In the genomic region with DNA sequence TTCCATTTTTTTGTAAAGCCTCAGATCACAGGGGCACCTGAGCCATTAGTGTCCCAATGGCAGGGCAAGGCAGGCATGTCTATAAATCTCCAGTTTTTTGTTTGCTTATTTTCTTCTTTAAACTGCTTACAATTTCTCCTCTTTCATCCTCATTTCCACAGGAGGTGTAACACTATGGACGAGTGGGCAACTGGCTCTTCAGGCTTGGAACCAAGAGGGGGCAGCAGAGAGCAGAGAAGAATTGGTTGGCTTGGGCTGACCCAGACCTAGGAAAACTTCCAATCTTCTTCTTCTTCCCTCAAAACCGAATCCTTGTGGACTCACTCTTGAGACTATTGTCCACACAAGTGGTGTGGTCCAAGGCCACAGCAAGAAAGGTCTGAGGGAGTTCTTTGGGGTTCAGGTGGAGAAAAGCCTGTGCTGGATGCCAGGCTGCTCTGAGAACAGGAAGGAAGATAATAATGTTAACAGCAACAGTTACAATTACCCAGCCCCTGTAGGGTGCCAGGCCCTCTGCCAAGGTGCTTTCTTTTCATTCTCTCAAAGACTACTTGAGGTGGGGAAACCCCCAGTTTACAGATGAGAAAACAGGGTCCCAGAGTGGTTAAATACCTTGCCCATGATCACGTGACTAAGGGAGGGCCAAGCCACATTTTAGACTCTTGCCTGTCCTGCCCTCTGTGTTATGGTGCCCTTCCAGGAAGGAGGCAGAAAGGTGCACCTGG, we compare ENCODE assay signal across 8 cellular contexts.
DNase-seq lines count a peak whose midpoint lies in the region; ATAC-seq and TF ChIP-seq lines count a peak whose summit lies in the region.

No MANE protein-coding gene starts in this region.

- dilution Hi-C loops in IMR-90 (cut with HindIII; ENCODE audit: low sequenced_read_pairs, unreplicated experiment): no loop called here

- CTCF ChIA-PET in IMR-90 (lab: Yijun Ruan, JAX): interaction anchor here (1.3 kb wide), 1 partner anchor 252 kb away, joined by 3 read pairs; no protein-coding TSS in a partner anchor

- H3K4me3 ChIP-seq in DND-41 (ENCODE audit: low read depth in 1 of 2, low read length in 2 of 2): no peak overlapping the region
- H3K4me3 ChIP-seq in IMR-90 (ENCODE audit: insufficient read depth, low read depth, low read length): no peak overlapping the region

- H3K9ac ChIP-seq in DND-41 (ENCODE audit: low read depth, low read length) (no peak overlapping the region), IMR-90 (ENCODE audit: low read depth, low read length) (no peak overlapping the region)

- DNase-seq in DND-41 (peak; percentile 55), IMR-90 (peak; percentile 50), SKM-1 treated with dmso at 0.1 percent for 144 hours (lab: John Stamatoyannopoulos, UW; ENCODE audit: unreplicated experiment) (peak; percentile 34), cerebellum (ENCODE audit: low spot score) (peak; percentile 48), left lobe of liver (ENCODE audit: low spot score) (peak; percentile 64)
- DNase-seq in stimulated activated CD8-positive, alpha-beta memory T cell treated with anti-CD3 and anti-CD28 coated beads, Interleukin-12 subunit alpha, Interleukin-12 subunit beta, amount 100 ng/mL, for 1 hour (ENCODE audit: low read depth): peak; percentile 5

- no peak overlapping the region for H2BK15ac ChIP-seq in IMR-90 (ENCODE audit: low read depth, low read length)

- no peak overlapping the region for H3K14ac ChIP-seq in IMR-90 (replicated peaks; ENCODE audit: low read depth, low read length)

- POLR2A ChIA-PET in IMR-90 (lab: Charles Lee; ENCODE audit: unreplicated experiment): no interaction called here

- H3K9me3 ChIP-seq in DND-41 (ENCODE audit: insufficient read depth, low read length, severe bottlenecking): no peaks in the 10 kb centered on the region
- H3K9me3 ChIP-seq in IMR-90 (ENCODE audit: control insufficient read depth, insufficient read depth, low read length): no peaks in the 10 kb centered on the region

- no peak overlapping the region for H2BK120ac ChIP-seq in IMR-90 (ENCODE audit: low read depth, low read length)

- no peaks in the 10 kb centered on the region for H3K9me1 ChIP-seq in IMR-90 (ENCODE audit: insufficient read depth, low read length)

- H2AK5ac ChIP-seq in IMR-90 (ENCODE audit: low read depth, low read length): no peak overlapping the region

- no peak overlapping the region for H4K91ac ChIP-seq in IMR-90 (ENCODE audit: insufficient read depth, low read depth, low read length)

- no peaks in the 10 kb centered on the region for H3K79me2 ChIP-seq in DND-41 (ENCODE audit: insufficient read depth, low read length)

- WGBS in IMR-90 (ENCODE audit: extremely low coverage in 2 of 2, insufficient read length in 1 of 2), 2 experiments: no CpG with 5 or more reads among the region's 3 CpGs

- in situ Hi-C loops in IMR-90 (cut with MboI; ENCODE audit: low sequenced_read_pairs): loop anchor here (10.0 to 25.0 kb wide), 3 partner anchors 433 to 826 kb away; no protein-coding TSS in a partner anchor

- H3K18ac ChIP-seq in IMR-90 (ENCODE audit: low read depth, low read length): no peak overlapping the region

- H4K20me1 ChIP-seq in DND-41 (ENCODE audit: insufficient read depth, low read length): 0 out of 2 replicates have a peak, but pooled peaks cover 4% of the 10 kb centered on the region
- no peaks in the 10 kb centered on the region for H4K20me1 ChIP-seq in IMR-90 (ENCODE audit: insufficient read depth, low read length)

- no peak overlapping the region for H4K8ac ChIP-seq in IMR-90 (ENCODE audit: low read depth in 2 of 2, low read length in 2 of 2)

- no TSS peak for BruUV-seq in IMR-90 (replicated peaks; lab: Mats Ljungman, UMichigan)

- H3K79me1 ChIP-seq in IMR-90 (ENCODE audit: low read depth in 1 of 2, low read length in 2 of 2): no peaks in the 10 kb centered on the region

- H4K5ac ChIP-seq in IMR-90 (ENCODE audit: low read depth, low read length): no peak overlapping the region

- no peak overlapping the region for H2BK5ac ChIP-seq in IMR-90 (ENCODE audit: low read depth, low read length, poor library complexity, severe bottlenecking)

- H2AK9ac ChIP-seq in IMR-90 (replicated peaks; ENCODE audit: low read depth, low read length, poor library complexity): no peak overlapping the region

- H2AFZ ChIP-seq in DND-41 (ENCODE audit: low read depth, low read length): no peak overlapping the region
- H2AFZ ChIP-seq in IMR-90 (replicated peaks; ENCODE audit: low read length, poor library complexity): no peak overlapping the region

- H3K56ac ChIP-seq in IMR-90 (ENCODE audit: extremely low read depth, insufficient read depth, low read length): no peak overlapping the region

- peaks cover 25% of the 10 kb centered on the region for H3K27me3 ChIP-seq in DND-41 (ENCODE audit: insufficient read depth, low read length, poor library complexity)
- peaks cover 45% of the 10 kb centered on the region for H3K27me3 ChIP-seq in IMR-90 (ENCODE audit: control insufficient read depth, insufficient read depth, low read length)

- TF ChIP-seq POLR2A in IMR-90 (IDR thresholded peaks at IDR 0.05; ENCODE audit: low read depth, low read length): no peak

- TF ChIP-seq CTCF in DND-41 (IDR thresholded peaks at IDR 0.05; ENCODE audit: borderline replicate concordance, extremely low read depth, low read length, poor library complexity, severe bottlenecking) (peak; percentile 87), IMR-90 (conservative IDR thresholded peaks at IDR 0.05; ENCODE audit: low read depth, low read length) (peak; percentile 88)

- H3K4me2 ChIP-seq in DND-41 (ENCODE audit: insufficient read depth, low read length): no peak overlapping the region
- no peak overlapping the region for H3K4me2 ChIP-seq in IMR-90 (ENCODE audit: low read depth, low read length)

- no peaks in the 10 kb centered on the region for H3K4me1 ChIP-seq in DND-41 (ENCODE audit: insufficient read depth, low read length)
- no peaks in the 10 kb centered on the region for H3K4me1 ChIP-seq in IMR-90 (ENCODE audit: control insufficient read depth, insufficient read depth, low read length)

- TF ChIP-seq RAD21 in IMR-90 (IDR thresholded peaks at IDR 0.05; ENCODE audit: low read length): peak; percentile 83

- H2BK20ac ChIP-seq in IMR-90 (ENCODE audit: low read depth, low read length): no peak overlapping the region

- H3K27ac ChIP-seq in DND-41 (ENCODE audit: low read length): no peak overlapping the region
- no peak overlapping the region for H3K27ac ChIP-seq in IMR-90 (ENCODE audit: insufficient read depth, low read length)

- H3K23ac ChIP-seq in IMR-90 (ENCODE audit: low read depth, low read length): no peak overlapping the region

- H3K4ac ChIP-seq in IMR-90 (ENCODE audit: low read depth, low read length): no peak overlapping the region

- intact Hi-C loops in IMR-90 (cut with micrococcal nuclease): loop anchor here (1.0 to 10.0 kb wide), 4 partner anchors 239 to 593 kb away; no protein-coding TSS in a partner anchor

- H3K36me3 ChIP-seq in DND-41 (ENCODE audit: insufficient read depth, low read length) (no peaks in the 10 kb centered on the region), IMR-90 (ENCODE audit: control insufficient read depth, insufficient read depth, low read length) (no peaks in the 10 kb centered on the region)

- ATAC-seq in DND-41 (ENCODE audit: insufficient read depth, low read depth) (peak; percentile 88), GM19467 (IDR thresholded peaks at IDR 0.05; ENCODE audit: unreplicated experiment) (peak; percentile 73), IMR-90 (ENCODE audit: low read depth) (peak; percentile 100), left lobe of liver (peak; percentile 98), HG02973 (IDR thresholded peaks at IDR 0.05; ENCODE audit: unreplicated experiment) (no peak)

TF ChIP-seq in IMR-90, 13 proteins besides CTCF, POLR2A, EP300 and RAD21:
- TF ChIP-seq SMC3 (IDR thresholded peaks at IDR 0.05; ENCODE audit: low read depth, low read length) (peak; percentile 89), CEBPB (IDR thresholded peaks at IDR 0.05; ENCODE audit: low read depth, low read length) (no peak), BHLHE40 (IDR thresholded peaks at IDR 0.05; ENCODE audit: low read depth, low read length) (no peak)

Comparison
In these comparisons a context has a peak if more than half of its experiments do, and no peak if none do; other contexts are left out.
1. DNase-seq: peak in every context shown above with its lines; median percentile 64 in left lobe of liver; 55 in DND-41; 50 in IMR-90; 48 in cerebellum; 34 in SKM-1 treated with dmso at 0.1 percent for 144 hours; 5 in stimulated activated CD8-positive, alpha-beta memory T cell treated with anti-CD3 and anti-CD28 coated beads, Interleukin-12 subunit alpha, Interleukin-12 subunit beta, amount 100 ng/mL, for 1 hour.